In genomic region chr1:8560611-8561544, GRCh38 we compare ENCODE assay signal across 8 cellular contexts.
A peak's percentile ranks its signal among the peaks of the same experiment; 100 is the strongest.
DNase-seq lines count a peak whose midpoint lies in the region; ATAC-seq and TF ChIP-seq lines count a peak whose summit lies in the region.

No MANE protein-coding gene starts in this region.

- H3K4me1 Mint-ChIP-seq in activated naive CD8-positive, alpha-beta T cell treated with anti-CD3 and anti-CD28 coated beads, Interleukin-2, amount 50 U/mL, for 24 hours: peaks cover 36% of the 10 kb centered on the region

- H3K4me3 Mint-ChIP-seq in activated naive CD8-positive, alpha-beta T cell treated with anti-CD3 and anti-CD28 coated beads, Interleukin-2, amount 50 U/mL, for 24 hours: no peak overlapping the region

- no peaks in the 10 kb centered on the region for H3K9me3 ChIP-seq in HEK293 (ENCODE audit: control insufficient read depth, insufficient read depth, low read depth, low read length)

- POLR2A ChIA-PET in HEK293 (lab: Yijun Ruan, JAX): no interaction called here

- peak; percentile 56; the same call in 1 of the 2 replicates for TF ChIP-seq CTCF in HEK293 (tag by site-specific recombination; IDR thresholded peaks at IDR 0.05)

- H3K36me3 Mint-ChIP-seq in activated naive CD8-positive, alpha-beta T cell treated with anti-CD3 and anti-CD28 coated beads, Interleukin-2, amount 50 U/mL, for 24 hours (ENCODE audit: low read depth): peaks cover 7% of the 10 kb centered on the region

- H3K4me1 ChIP-seq in HEK293 (ENCODE audit: control insufficient read depth, insufficient read depth, low read length): no peaks in the 10 kb centered on the region

- no peaks in the 10 kb centered on the region for H3K27me3 Mint-ChIP-seq in activated naive CD8-positive, alpha-beta T cell treated with anti-CD3 and anti-CD28 coated beads, Interleukin-2, amount 50 U/mL, for 24 hours

- ATAC-seq in activated naive CD8-positive, alpha-beta T cell treated with anti-CD3 and anti-CD28 coated beads, Interleukin-2, amount 50 U/mL, for 24 hours: peak; percentile 61
- peak; percentile 67 for ATAC-seq in left ventricle myocardium superior
- peak; percentile 70 for ATAC-seq in sciatic nerve
- ATAC-seq in HG02610 (IDR thresholded peaks at IDR 0.05; ENCODE audit: unreplicated experiment): no peak

- H3K36me3 ChIP-seq in HEK293 (ENCODE audit: control insufficient read depth in 2 of 2, insufficient read depth in 1 of 2, low read length in 2 of 2): peaks cover 0 to 6% of the 10 kb centered on the region in 2 experiments; a peak in 1 of 3 replicates

- H3K27ac Mint-ChIP-seq in activated naive CD8-positive, alpha-beta T cell treated with anti-CD3 and anti-CD28 coated beads, Interleukin-2, amount 50 U/mL, for 24 hours: no peak overlapping the region

- no peak overlapping the region for H3K4me3 ChIP-seq in HEK293 (ENCODE audit: low read depth, low read length)

- CTCF ChIA-PET in HEK293 (lab: Yijun Ruan, JAX): interaction anchor here (0.5 to 3.6 kb wide), 39 partner anchors 9 to 1146 kb away, joined by 3 to 77 read pairs (median 5); no protein-coding TSS in a partner anchor

- no peaks in the 10 kb centered on the region for H3K9me3 Mint-ChIP-seq in activated naive CD8-positive, alpha-beta T cell treated with anti-CD3 and anti-CD28 coated beads, Interleukin-2, amount 50 U/mL, for 24 hours

- DNase-seq in activated CD4-positive, alpha-beta T cell treated with anti-CD3 and anti-CD28 coated beads for 48 hours: peak; percentile 18
- DNase-seq in activated CD4-positive, alpha-beta T cell treated with anti-CD3 and anti-CD28 coated beads, Interleukin-2, amount 50 U/mL, for 48 hours: no peak
- DNase-seq in NCI-H69 (lab: John Stamatoyannopoulos, UW) (peak; percentile 61), left ventricle myocardium superior (no peak), sciatic nerve (ENCODE audit: low spot score) (no peak)
- DNase-seq in activated naive CD8-positive, alpha-beta T cell treated with anti-CD3 and anti-CD28 coated beads, Interleukin-2, amount 50 U/mL, for 24 hours: no peak

- intact Hi-C loops in left ventricle myocardium superior (cut with micrococcal nuclease) (loop anchor here (5.0 to 10.0 kb wide), 3 partner anchors 111 to 284 kb away; no protein-coding TSS in a partner anchor), sciatic nerve (cut with DNase I) (no loop called here)

- no peak overlapping the region for H3K27ac ChIP-seq in HEK293 (ENCODE audit: extremely low read depth, low read depth, low read length)

TF ChIP-seq in HEK293, 187 proteins besides CTCF, POLR2A, EP300 and RAD21 (continues in another document):
- TF ChIP-seq, protein P1, sequence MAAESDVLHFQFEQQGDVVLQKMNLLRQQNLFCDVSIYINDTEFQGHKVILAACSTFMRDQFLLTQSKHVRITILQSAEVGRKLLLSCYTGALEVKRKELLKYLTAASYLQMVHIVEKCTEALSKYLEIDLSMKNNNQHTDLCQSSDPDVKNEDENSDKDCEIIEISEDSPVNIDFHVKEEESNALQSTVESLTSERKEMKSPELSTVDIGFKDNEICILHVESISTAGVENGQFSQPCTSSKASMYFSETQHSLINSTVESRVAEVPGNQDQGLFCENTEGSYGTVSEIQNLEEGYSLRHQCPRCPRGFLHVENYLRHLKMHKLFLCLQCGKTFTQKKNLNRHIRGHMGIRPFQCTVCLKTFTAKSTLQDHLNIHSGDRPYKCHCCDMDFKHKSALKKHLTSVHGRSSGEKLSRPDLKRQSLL (tag by site-specific recombination; IDR thresholded peaks at IDR 0.05): no peak
- no peak for TF ChIP-seq ZNF362 (tag by site-specific recombination; IDR thresholded peaks at IDR 0.05)
- TF ChIP-seq ZNF404 (tag by site-specific recombination; IDR thresholded peaks at IDR 0.05): no peak
- no peak for TF ChIP-seq HOXC10 (CRISPR knock-in tag; IDR thresholded peaks at IDR 0.05)
- 0 out of 2 replicates have a peak, but pooled peaks have one; percentile 50 for TF ChIP-seq ZNF24 (tag by site-specific recombination; IDR thresholded peaks at IDR 0.05)
- TF ChIP-seq ZNF138 (tag by site-specific recombination; IDR thresholded peaks at IDR 0.05; ENCODE audit: borderline replicate concordance): no peak
- no peak for TF ChIP-seq ZNF146 (tag by site-specific recombination; IDR thresholded peaks at IDR 0.05)
- no peak for TF ChIP-seq ZBTB21 (tag by site-specific recombination; IDR thresholded peaks at IDR 0.05)
- no peak for TF ChIP-seq SP3 (tag by site-specific recombination; IDR thresholded peaks at IDR 0.05)
- 0 out of 2 replicates have a peak, but pooled peaks have one; percentile 10 for TF ChIP-seq ZBTB44 (tag by site-specific recombination; IDR thresholded peaks at IDR 0.05)
- TF ChIP-seq, protein P2, sequence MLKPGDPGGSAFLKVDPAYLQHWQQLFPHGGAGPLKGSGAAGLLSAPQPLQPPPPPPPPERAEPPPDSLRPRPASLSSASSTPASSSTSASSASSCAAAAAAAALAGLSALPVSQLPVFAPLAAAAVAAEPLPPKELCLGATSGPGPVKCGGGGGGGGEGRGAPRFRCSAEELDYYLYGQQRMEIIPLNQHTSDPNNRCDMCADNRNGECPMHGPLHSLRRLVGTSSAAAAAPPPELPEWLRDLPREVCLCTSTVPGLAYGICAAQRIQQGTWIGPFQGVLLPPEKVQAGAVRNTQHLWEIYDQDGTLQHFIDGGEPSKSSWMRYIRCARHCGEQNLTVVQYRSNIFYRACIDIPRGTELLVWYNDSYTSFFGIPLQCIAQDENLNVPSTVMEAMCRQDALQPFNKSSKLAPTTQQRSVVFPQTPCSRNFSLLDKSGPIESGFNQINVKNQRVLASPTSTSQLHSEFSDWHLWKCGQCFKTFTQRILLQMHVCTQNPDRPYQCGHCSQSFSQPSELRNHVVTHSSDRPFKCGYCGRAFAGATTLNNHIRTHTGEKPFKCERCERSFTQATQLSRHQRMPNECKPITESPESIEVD (tag by site-specific recombination; IDR thresholded peaks at IDR 0.05): 0 out of 2 replicates have a peak, but pooled peaks have one; percentile 34
- 0 out of 2 replicates have a peak, but pooled peaks have one; percentile 27 for TF ChIP-seq ZXDB (tag by site-specific recombination; IDR thresholded peaks at IDR 0.05)
- TF ChIP-seq ZEB2 (tag by site-specific recombination; IDR thresholded peaks at IDR 0.05): 0 out of 2 replicates have a peak, but pooled peaks have one; percentile 46
- no peak for TF ChIP-seq ZNF830 (tag by site-specific recombination; IDR thresholded peaks at IDR 0.05; ENCODE audit: low read depth)
- TF ChIP-seq ZNF837 (tag by site-specific recombination; IDR thresholded peaks at IDR 0.05): no peak
- TF ChIP-seq ZNF645 (tag by site-specific recombination; IDR thresholded peaks at IDR 0.05): no peak
- TF ChIP-seq, protein P3, sequence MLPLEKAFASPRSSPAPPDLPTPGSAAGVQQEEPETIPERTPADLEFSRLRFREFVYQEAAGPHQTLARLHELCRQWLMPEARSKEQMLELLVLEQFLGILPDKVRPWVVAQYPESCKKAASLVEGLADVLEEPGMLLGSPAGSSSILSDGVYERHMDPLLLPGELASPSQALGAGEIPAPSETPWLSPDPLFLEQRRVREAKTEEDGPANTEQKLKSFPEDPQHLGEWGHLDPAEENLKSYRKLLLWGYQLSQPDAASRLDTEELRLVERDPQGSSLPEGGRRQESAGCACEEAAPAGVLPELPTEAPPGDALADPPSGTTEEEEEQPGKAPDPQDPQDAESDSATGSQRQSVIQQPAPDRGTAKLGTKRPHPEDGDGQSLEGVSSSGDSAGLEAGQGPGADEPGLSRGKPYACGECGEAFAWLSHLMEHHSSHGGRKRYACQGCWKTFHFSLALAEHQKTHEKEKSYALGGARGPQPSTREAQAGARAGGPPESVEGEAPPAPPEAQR (tag by site-specific recombination; IDR thresholded peaks at IDR 0.05): no peak

Comparison
In these comparisons a context has a peak if more than half of its experiments do, and no peak if none do; other contexts are left out.
1. DNase-seq: peak in activated CD4-positive, alpha-beta T cell treated with anti-CD3 and anti-CD28 coated beads for 48 hours (single experiment) and NCI-H69 (single experiment); none in activated CD4-positive, alpha-beta T cell treated with anti-CD3 and anti-CD28 coated beads, Interleukin-2, amount 50 U/mL, for 48 hours (0 of 2), activated naive CD8-positive, alpha-beta T cell treated with anti-CD3 and anti-CD28 coated beads, Interleukin-2, amount 50 U/mL, for 24 hours (single experiment), left ventricle myocardium superior (single experiment) and sciatic nerve (single experiment).